ENCODE assay signal across 1 cellular context in the genomic region with DNA sequence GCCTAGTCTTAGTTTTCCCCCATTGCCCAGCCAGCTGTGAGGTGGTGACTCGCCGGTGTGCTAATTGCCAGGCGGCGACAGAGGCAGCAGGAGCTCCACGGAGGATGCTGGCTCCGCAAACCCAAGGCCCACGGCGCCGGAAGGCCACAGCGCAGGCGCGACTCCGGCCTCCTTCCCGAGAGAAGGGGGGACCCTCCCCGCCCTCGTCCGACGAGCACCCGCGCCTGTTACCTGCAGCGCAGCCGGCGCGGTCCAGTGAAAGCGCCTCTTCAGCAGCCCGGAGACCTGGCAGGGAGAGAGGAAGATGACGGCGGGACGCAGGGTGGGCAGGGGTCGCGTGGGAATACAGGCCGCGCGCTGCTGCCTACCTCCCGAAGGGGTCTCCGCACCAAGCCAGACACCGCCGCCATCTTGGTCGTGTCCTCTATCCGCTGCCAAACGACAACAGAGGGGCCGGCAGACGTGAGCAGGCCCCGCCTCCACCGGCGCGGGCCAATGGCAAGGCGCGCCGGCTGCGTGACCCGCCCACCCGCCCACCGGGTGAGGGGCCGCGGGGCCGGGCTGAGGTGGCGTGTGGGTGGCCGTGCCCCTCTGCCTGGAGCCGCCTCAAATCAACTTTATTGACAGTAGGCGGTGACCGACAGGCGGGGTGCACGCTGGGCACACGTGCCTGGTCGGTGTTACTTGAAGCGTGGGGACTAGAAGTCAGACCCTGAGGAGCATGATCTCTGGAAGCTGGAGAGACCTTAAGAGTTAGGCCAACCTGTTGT.
TF ChIP-seq lines count a peak whose summit lies in the region.

A gene (minus strand): TSS at position 433 of the 770 bp plus-strand sequence. CDS start 23 bp downstream, at position 410.

TF ChIP-seq in WTC11, 78 proteins besides CTCF, POLR2A, EP300 and RAD21 (continued from another document):
- TF ChIP-seq ZNF423 (CRISPR knock-in tag; IDR thresholded peaks at IDR 0.05) (no peak), SP1 (CRISPR knock-in tag; conservative IDR thresholded peaks at IDR 0.05) (peak; percentile 75), NR1H2 (CRISPR knock-in tag; IDR thresholded peaks at IDR 0.05) (no peak), TEAD4 (CRISPR knock-in tag; IDR thresholded peaks at IDR 0.05) (no peak), NR3C1 (CRISPR knock-in tag; conservative IDR thresholded peaks at IDR 0.05; ENCODE audit: low read depth) (no peak), ZNF232 (CRISPR knock-in tag; IDR thresholded peaks at IDR 0.05) (0 out of 2 replicates have a peak, but pooled peaks have one; percentile 51), NFYB (CRISPR knock-in tag; conservative IDR thresholded peaks at IDR 0.05; ENCODE audit: low read depth) (no peak), RELA (CRISPR knock-in tag; IDR thresholded peaks at IDR 0.05; ENCODE audit: borderline replicate concordance) (0 out of 2 replicates have a peak, but pooled peaks have one; percentile 27)
- TF ChIP-seq, protein P1, sequence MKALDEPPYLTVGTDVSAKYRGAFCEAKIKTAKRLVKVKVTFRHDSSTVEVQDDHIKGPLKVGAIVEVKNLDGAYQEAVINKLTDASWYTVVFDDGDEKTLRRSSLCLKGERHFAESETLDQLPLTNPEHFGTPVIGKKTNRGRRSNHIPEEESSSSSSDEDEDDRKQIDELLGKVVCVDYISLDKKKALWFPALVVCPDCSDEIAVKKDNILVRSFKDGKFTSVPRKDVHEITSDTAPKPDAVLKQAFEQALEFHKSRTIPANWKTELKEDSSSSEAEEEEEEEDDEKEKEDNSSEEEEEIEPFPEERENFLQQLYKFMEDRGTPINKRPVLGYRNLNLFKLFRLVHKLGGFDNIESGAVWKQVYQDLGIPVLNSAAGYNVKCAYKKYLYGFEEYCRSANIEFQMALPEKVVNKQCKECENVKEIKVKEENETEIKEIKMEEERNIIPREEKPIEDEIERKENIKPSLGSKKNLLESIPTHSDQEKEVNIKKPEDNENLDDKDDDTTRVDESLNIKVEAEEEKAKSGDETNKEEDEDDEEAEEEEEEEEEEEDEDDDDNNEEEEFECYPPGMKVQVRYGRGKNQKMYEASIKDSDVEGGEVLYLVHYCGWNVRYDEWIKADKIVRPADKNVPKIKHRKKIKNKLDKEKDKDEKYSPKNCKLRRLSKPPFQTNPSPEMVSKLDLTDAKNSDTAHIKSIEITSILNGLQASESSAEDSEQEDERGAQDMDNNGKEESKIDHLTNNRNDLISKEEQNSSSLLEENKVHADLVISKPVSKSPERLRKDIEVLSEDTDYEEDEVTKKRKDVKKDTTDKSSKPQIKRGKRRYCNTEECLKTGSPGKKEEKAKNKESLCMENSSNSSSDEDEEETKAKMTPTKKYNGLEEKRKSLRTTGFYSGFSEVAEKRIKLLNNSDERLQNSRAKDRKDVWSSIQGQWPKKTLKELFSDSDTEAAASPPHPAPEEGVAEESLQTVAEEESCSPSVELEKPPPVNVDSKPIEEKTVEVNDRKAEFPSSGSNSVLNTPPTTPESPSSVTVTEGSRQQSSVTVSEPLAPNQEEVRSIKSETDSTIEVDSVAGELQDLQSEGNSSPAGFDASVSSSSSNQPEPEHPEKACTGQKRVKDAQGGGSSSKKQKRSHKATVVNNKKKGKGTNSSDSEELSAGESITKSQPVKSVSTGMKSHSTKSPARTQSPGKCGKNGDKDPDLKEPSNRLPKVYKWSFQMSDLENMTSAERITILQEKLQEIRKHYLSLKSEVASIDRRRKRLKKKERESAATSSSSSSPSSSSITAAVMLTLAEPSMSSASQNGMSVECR (CRISPR knock-in tag; IDR thresholded peaks at IDR 0.05; ENCODE audit: borderline replicate concordance): peak; percentile 91
- TF ChIP-seq, protein P2, sequence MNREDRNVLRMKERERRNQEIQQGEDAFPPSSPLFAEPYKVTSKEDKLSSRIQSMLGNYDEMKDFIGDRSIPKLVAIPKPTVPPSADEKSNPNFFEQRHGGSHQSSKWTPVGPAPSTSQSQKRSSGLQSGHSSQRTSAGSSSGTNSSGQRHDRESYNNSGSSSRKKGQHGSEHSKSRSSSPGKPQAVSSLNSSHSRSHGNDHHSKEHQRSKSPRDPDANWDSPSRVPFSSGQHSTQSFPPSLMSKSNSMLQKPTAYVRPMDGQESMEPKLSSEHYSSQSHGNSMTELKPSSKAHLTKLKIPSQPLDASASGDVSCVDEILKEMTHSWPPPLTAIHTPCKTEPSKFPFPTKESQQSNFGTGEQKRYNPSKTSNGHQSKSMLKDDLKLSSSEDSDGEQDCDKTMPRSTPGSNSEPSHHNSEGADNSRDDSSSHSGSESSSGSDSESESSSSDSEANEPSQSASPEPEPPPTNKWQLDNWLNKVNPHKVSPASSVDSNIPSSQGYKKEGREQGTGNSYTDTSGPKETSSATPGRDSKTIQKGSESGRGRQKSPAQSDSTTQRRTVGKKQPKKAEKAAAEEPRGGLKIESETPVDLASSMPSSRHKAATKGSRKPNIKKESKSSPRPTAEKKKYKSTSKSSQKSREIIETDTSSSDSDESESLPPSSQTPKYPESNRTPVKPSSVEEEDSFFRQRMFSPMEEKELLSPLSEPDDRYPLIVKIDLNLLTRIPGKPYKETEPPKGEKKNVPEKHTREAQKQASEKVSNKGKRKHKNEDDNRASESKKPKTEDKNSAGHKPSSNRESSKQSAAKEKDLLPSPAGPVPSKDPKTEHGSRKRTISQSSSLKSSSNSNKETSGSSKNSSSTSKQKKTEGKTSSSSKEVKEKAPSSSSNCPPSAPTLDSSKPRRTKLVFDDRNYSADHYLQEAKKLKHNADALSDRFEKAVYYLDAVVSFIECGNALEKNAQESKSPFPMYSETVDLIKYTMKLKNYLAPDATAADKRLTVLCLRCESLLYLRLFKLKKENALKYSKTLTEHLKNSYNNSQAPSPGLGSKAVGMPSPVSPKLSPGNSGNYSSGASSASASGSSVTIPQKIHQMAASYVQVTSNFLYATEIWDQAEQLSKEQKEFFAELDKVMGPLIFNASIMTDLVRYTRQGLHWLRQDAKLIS (CRISPR knock-in tag; IDR thresholded peaks at IDR 0.05; ENCODE audit: borderline replicate concordance): no peak
- TF ChIP-seq, protein P3, sequence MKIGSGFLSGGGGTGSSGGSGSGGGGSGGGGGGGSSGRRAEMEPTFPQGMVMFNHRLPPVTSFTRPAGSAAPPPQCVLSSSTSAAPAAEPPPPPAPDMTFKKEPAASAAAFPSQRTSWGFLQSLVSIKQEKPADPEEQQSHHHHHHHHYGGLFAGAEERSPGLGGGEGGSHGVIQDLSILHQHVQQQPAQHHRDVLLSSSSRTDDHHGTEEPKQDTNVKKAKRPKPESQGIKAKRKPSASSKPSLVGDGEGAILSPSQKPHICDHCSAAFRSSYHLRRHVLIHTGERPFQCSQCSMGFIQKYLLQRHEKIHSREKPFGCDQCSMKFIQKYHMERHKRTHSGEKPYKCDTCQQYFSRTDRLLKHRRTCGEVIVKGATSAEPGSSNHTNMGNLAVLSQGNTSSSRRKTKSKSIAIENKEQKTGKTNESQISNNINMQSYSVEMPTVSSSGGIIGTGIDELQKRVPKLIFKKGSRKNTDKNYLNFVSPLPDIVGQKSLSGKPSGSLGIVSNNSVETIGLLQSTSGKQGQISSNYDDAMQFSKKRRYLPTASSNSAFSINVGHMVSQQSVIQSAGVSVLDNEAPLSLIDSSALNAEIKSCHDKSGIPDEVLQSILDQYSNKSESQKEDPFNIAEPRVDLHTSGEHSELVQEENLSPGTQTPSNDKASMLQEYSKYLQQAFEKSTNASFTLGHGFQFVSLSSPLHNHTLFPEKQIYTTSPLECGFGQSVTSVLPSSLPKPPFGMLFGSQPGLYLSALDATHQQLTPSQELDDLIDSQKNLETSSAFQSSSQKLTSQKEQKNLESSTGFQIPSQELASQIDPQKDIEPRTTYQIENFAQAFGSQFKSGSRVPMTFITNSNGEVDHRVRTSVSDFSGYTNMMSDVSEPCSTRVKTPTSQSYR (CRISPR knock-in tag; IDR thresholded peaks at IDR 0.05): peak; percentile 87
- TF ChIP-seq, protein P4, sequence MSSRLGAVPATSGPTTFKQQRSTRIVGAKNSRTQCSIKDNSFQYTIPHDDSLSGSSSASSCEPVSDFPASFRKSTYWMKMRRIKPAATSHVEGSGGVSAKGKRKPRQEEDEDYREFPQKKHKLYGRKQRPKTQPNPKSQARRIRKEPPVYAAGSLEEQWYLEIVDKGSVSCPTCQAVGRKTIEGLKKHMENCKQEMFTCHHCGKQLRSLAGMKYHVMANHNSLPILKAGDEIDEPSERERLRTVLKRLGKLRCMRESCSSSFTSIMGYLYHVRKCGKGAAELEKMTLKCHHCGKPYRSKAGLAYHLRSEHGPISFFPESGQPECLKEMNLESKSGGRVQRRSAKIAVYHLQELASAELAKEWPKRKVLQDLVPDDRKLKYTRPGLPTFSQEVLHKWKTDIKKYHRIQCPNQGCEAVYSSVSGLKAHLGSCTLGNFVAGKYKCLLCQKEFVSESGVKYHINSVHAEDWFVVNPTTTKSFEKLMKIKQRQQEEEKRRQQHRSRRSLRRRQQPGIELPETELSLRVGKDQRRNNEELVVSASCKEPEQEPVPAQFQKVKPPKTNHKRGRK (CRISPR knock-in tag; IDR thresholded peaks at IDR 0.05; ENCODE audit: borderline replicate concordance): 0 out of 2 replicates have a peak, but pooled peaks have one; percentile 35
- TF ChIP-seq, protein P5, sequence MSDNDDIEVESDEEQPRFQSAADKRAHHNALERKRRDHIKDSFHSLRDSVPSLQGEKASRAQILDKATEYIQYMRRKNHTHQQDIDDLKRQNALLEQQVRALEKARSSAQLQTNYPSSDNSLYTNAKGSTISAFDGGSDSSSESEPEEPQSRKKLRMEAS (CRISPR knock-in tag; IDR thresholded peaks at IDR 0.05): peak; percentile 99
TF ChIP-seq in WTC11: peak in this region for 30.
